In the genomic region with DNA sequence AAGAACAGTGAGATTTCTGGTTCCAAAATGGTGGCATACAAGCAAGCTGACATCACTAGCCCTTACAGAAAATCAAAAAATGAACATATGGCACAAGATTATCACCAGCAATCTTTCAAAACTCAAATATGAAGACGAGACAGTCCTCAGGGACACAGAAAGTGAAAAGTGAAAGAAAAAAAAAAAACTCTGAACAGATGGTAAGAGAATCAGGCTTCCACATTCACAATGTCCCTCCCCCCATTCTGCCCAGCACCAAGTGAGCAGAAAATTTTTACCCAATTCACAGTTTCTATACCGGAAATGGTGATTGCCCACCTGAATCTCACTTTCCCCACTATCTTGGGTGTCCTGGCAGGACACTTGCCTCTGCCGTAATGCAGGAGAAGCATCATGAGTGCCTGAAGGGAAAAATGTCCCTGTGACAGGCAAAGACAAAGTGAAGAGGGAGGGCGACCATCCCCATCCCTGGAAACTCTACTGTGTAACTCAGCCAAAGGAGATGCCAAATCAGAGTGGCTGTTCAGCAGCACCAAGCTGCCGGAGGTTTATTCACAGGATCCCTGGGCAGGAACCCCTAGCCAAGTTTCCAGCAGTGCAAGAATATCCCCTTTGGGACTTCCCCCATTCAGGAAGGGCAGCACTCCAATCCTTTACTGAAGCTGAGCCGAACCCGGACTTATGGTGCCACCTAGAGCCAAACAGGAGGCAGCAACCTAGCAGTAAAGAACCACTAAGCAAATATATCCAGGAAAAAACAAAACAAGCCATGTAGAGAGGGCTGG, we compare ENCODE assay signal across 9 cellular contexts.
DNase-seq lines count a peak whose midpoint lies in the region; ATAC-seq and TF ChIP-seq lines count a peak whose summit lies in the region.
"Had no signal": no experiment of that assay in that cellular context is flagged by ENCODE, and none has a peak within 500 bp of the region (broad histone marks: within the 10 kb centered on the region; RNA-seq: fewer than 3 reads in every experiment).

No MANE protein-coding gene starts in this region.

- H3K27me3 Mint-ChIP-seq in activated T-helper 17 cell treated with anti-CD3 and anti-CD28 coated beads, Interleukin-2, amount 50 U/mL, for 72 hours = peaks cover 16% of the 10 kb centered on the region

- H3K27ac ChIP-seq in thyroid gland = no peak overlapping the region
- H3K27ac ChIP-seq: SK-N-MC had no signal

- no peaks in the 10 kb centered on the region for H3K36me3 Mint-ChIP-seq in activated T-helper 17 cell treated with anti-CD3 and anti-CD28 coated beads, Interleukin-2, amount 50 U/mL, for 72 hours (ENCODE audit: low read depth)

- TF ChIP-seq POLR2A in thyroid gland (IDR thresholded peaks at IDR 0.05) = no peak

- peaks cover 7% of the 10 kb centered on the region for H3K9me3 Mint-ChIP-seq in activated T-helper 17 cell treated with anti-CD3 and anti-CD28 coated beads, Interleukin-2, amount 50 U/mL, for 72 hours

- no peaks in the 10 kb centered on the region for H3K4me1 ChIP-seq in thyroid gland

- intact Hi-C loops in thyroid gland (cut with DNase I) = no loop called here

- no peaks in the 10 kb centered on the region for H3K36me3 ChIP-seq in thyroid gland

- 64 to 66% methylated on average over 7 of the region's 7 CpGs for WGBS in thyroid gland, 2 donors

- H3K4me1 Mint-ChIP-seq in activated T-helper 17 cell treated with anti-CD3 and anti-CD28 coated beads, Interleukin-2, amount 50 U/mL, for 72 hours = no peaks in the 10 kb centered on the region

- DNase-seq in NCI-H524 treated with DMSO at 0.1 percent for 48 hours (lab: John Stamatoyannopoulos, UW) (peak; percentile 82), fibroblast of the conjunctiva (ENCODE audit: low read depth) (peak; percentile 14), thyroid gland (no peak), NCI-H128 (lab: John Stamatoyannopoulos, UW; ENCODE audit: unreplicated experiment) (no peak), pons (ENCODE audit: low spot score) (no peak)

- TF ChIP-seq CTCF in GM12872 (IDR thresholded peaks at IDR 0.05; ENCODE audit: insufficient read depth, low read depth, low read length) (peak; percentile 45; the same call in 2 of the 3 replicates), thyroid gland (IDR thresholded peaks at IDR 0.05) (no peak)

- H3K9me3 ChIP-seq in thyroid gland = no peaks in the 10 kb centered on the region

- no peak overlapping the region for H3K27ac Mint-ChIP-seq in activated T-helper 17 cell treated with anti-CD3 and anti-CD28 coated beads, Interleukin-2, amount 50 U/mL, for 72 hours

- H3K4me3 Mint-ChIP-seq in activated T-helper 17 cell treated with anti-CD3 and anti-CD28 coated beads, Interleukin-2, amount 50 U/mL, for 72 hours = no peak overlapping the region

- no peak overlapping the region for H3K4me3 ChIP-seq in thyroid gland (replicated peaks in 1 of 3)
- H3K4me3 ChIP-seq: SK-N-MC had no signal

- no peaks in the 10 kb centered on the region for H3K27me3 ChIP-seq in thyroid gland

- peak; percentile 59 for ATAC-seq in HG02642 (IDR thresholded peaks at IDR 0.05; ENCODE audit: poor library complexity, unreplicated experiment)
- no peak for ATAC-seq in activated T-helper 17 cell treated with anti-CD3 and anti-CD28 coated beads, Interleukin-2, amount 50 U/mL, for 72 hours (replicated peaks)

Comparison
In these comparisons a context has a peak if more than half of its experiments do, and no peak if none do; other contexts are left out.
1. DNase-seq: peak in NCI-H524 treated with DMSO at 0.1 percent for 48 hours (single experiment) and fibroblast of the conjunctiva (single experiment); none in thyroid gland (0 of 2), NCI-H128 (single experiment) and pons (single experiment).